8 cellular contexts compared by ENCODE assay signal in genomic region chr11:57667065-57667714, GRCh38. TPM values are rescaled to one million over a fixed set of nuclear protein-coding genes. Genes with fewer than 3 reads are reported as not detected.
DNase-seq lines count a peak whose midpoint lies in the region; ATAC-seq and TF ChIP-seq lines count a peak whose summit lies in the region.

No MANE protein-coding gene starts in this region.

- peaks cover 55% of the 10 kb centered on the region for H3K4me1 Mint-ChIP-seq in CD4-positive, alpha-beta T cell (ENCODE audit: low read depth)
- peaks cover 49% of the 10 kb centered on the region for H3K4me1 Mint-ChIP-seq in activated CD4-positive, alpha-beta memory T cell treated with anti-CD3 and anti-CD28 coated beads, Interleukin-2, amount 10 ng/mL, durations not matched to agents 7 days and 5 days

- no peaks in the 10 kb centered on the region for H3K9me3 Mint-ChIP-seq in CD4-positive, alpha-beta T cell
- H3K9me3 Mint-ChIP-seq in activated CD4-positive, alpha-beta memory T cell treated with anti-CD3 and anti-CD28 coated beads, Interleukin-2, amount 10 ng/mL, durations not matched to agents 7 days and 5 days: no peaks in the 10 kb centered on the region

- intact Hi-C loops in CD4-positive, alpha-beta T cell (cut with DNase I, micrococcal nuclease): loop anchor here (1.0 to 10.0 kb wide), 8 partner anchors 10 to 1475 kb away; partner anchors contain the start of genes CLP1 (in 1 of the 2), FAM111A (in 1 of the 2), MED19 (in 1 of the 2) and P2RX3 (in 1 of the 2)
- intact Hi-C loops in lower leg skin (cut with DNase I; ENCODE audit: low total_unique reads): loop anchor here (10.0 kb wide), 1 partner anchor 332 kb away; the partner anchor contains the start of genes P2RX3 and SSRP1

- peak overlapping the region; percentile 94 to 99 for H3K4me3 ChIP-seq in duodenal mucosa (ENCODE audit: low read depth in 1 of 2, low read length in 2 of 2)
- peak overlapping the region; percentile 39 for H3K4me3 ChIP-seq in lower leg skin (ENCODE audit: low read depth, poor library complexity, severe bottlenecking)

- no peak for TF ChIP-seq POLR2A in lower leg skin (IDR thresholded peaks at IDR 0.05)

- CTCF ChIA-PET in CD4-positive, alpha-beta T cell (lab: Charles Lee): interaction anchor here (0.8 to 1.5 kb wide), 4 partner anchors 23 to 1469 kb away, joined by 3 read pairs; no protein-coding TSS in a partner anchor
- CTCF ChIA-PET in activated CD4-positive, alpha-beta memory T cell treated with anti-CD3 and anti-CD28 coated beads, Interleukin-2, amount 10 ng/mL, durations not matched to agents 7 days and 5 days (lab: Charles Lee): interaction anchor here (0.7 to 1.7 kb wide), 4 partner anchors 10 to 366 kb away, joined by 3 to 6 read pairs (median 4); partner anchors contain the start of gene BTBD18

- H3K9me3 ChIP-seq in CD4-positive, alpha-beta T cell (ENCODE audit: control insufficient read depth, low read length): no peaks in the 10 kb centered on the region
- no peaks in the 10 kb centered on the region for H3K9me3 ChIP-seq in duodenal mucosa (ENCODE audit: control insufficient read depth in 1 of 2, low read length in 2 of 2)

- H3K36me3 ChIP-seq in duodenal mucosa (ENCODE audit: control insufficient read depth in 1 of 2, insufficient read depth in 2 of 2, low read length in 2 of 2): peaks cover 1 to 9% of the 10 kb centered on the region in 2 donors

- H3K4me3 Mint-ChIP-seq in CD4-positive, alpha-beta T cell: peak overlapping the region; percentile 89
- H3K4me3 Mint-ChIP-seq in activated CD4-positive, alpha-beta memory T cell treated with anti-CD3 and anti-CD28 coated beads, Interleukin-2, amount 10 ng/mL, durations not matched to agents 7 days and 5 days: peak overlapping the region; percentile 99

- POLR2A ChIA-PET in CD4-positive, alpha-beta T cell (lab: Charles Lee): interaction anchor here (0.8 to 2.2 kb wide), 14 partner anchors 8 to 1894 kb away, joined by 3 to 20 read pairs (median 4); partner anchors contain the start of genes CLP1, MED19, SELENOH and TMX2
- POLR2A ChIA-PET in activated CD4-positive, alpha-beta memory T cell treated with anti-CD3 and anti-CD28 coated beads, Interleukin-2, amount 10 ng/mL, durations not matched to agents 7 days and 5 days (lab: Charles Lee): interaction anchor here (0.5 to 2.8 kb wide), 16 partner anchors 9 to 911 kb away, joined by 3 to 15 read pairs (median 4); partner anchors contain the start of genes CLP1, MED19, SELENOH and TMX2

- H3K27ac ChIP-seq in CD4-positive, alpha-beta T cell (ENCODE audit: low read depth, low read length): peak overlapping the region; percentile 98
- peak overlapping the region; percentile 99 for H3K27ac ChIP-seq in duodenal mucosa (ENCODE audit: low read depth, low read length)

- no peaks in the 10 kb centered on the region for H3K27me3 Mint-ChIP-seq in CD4-positive, alpha-beta T cell
- H3K27me3 Mint-ChIP-seq in activated CD4-positive, alpha-beta memory T cell treated with anti-CD3 and anti-CD28 coated beads, Interleukin-2, amount 10 ng/mL, durations not matched to agents 7 days and 5 days: no peaks in the 10 kb centered on the region

- H3K9ac ChIP-seq in duodenal mucosa (ENCODE audit: low read depth in 1 of 2, low read length in 2 of 2): peak overlapping the region; percentile 84 to 98

- WGBS in lower leg skin, 2 donors: 0 to 1% methylated on average over 34 of the region's 34 CpGs

- ATAC-seq in CD4-positive, alpha-beta T cell (ENCODE audit: poor library complexity): peak; percentile 73
- ATAC-seq in GM19452 (IDR thresholded peaks at IDR 0.05; ENCODE audit: unreplicated experiment) (peak; percentile 68), HG03575 (IDR thresholded peaks at IDR 0.05; ENCODE audit: extremely low read depth, insufficient number of reproducible peaks, low FRiP score, unreplicated experiment) (peak; percentile 64)

- no peak for TF ChIP-seq CTCF in CD4-positive, alpha-beta T cell (IDR thresholded peaks at IDR 0.05)
- TF ChIP-seq CTCF in lower leg skin (IDR thresholded peaks at IDR 0.05): no peak

- DNase-seq in CD4-positive, alpha-beta T cell: peak in 9 of 10 experiments; percentile 83 to 97 (median 88)
- DNase-seq in NCI-H82 (lab: John Stamatoyannopoulos, UW) (peak; percentile 98), lower leg skin (ENCODE audit: low spot score in 2 of 2) (peak; percentile 97 to 99)
- DNase-seq in activated CD4-positive, alpha-beta memory T cell treated with anti-CD3 and anti-CD28 coated beads, Interleukin-2, amount 10 ng/mL, durations not matched to agents 7 days and 5 days: peak; percentile 94
- DNase-seq in stimulated activated CD4-positive, alpha-beta T cell treated with anti-CD3 and anti-CD28 coated beads, Interleukin-4, amount 100 ng/mL, for 4 hours: peak; percentile 82 to 96

- peak overlapping the region; percentile 95 for H3K27ac Mint-ChIP-seq in CD4-positive, alpha-beta T cell
- H3K27ac Mint-ChIP-seq in activated CD4-positive, alpha-beta memory T cell treated with anti-CD3 and anti-CD28 coated beads, Interleukin-2, amount 10 ng/mL, durations not matched to agents 7 days and 5 days: peak overlapping the region; percentile 99

- peaks cover 17 to 18% of the 10 kb centered on the region in 2 donors for H3K4me1 ChIP-seq in duodenal mucosa (ENCODE audit: control insufficient read depth in 1 of 2, insufficient read depth in 2 of 2, low read length in 2 of 2)

- H3K27me3 ChIP-seq in CD4-positive, alpha-beta T cell (ENCODE audit: control insufficient read depth, insufficient read depth, low read length): no peaks in the 10 kb centered on the region
- H3K27me3 ChIP-seq in duodenal mucosa (ENCODE audit: control insufficient read depth in 1 of 2, insufficient read depth in 2 of 2, low read length in 2 of 2): no peaks in the 10 kb centered on the region

- H3K36me3 Mint-ChIP-seq in CD4-positive, alpha-beta T cell (ENCODE audit: low read depth): peaks cover 42% of the 10 kb centered on the region
- H3K36me3 Mint-ChIP-seq in activated CD4-positive, alpha-beta memory T cell treated with anti-CD3 and anti-CD28 coated beads, Interleukin-2, amount 10 ng/mL, durations not matched to agents 7 days and 5 days (ENCODE audit: low read depth): peaks cover 38% of the 10 kb centered on the region

RNA-seq across cellular contexts. Expression of gene ZDHHC5, which starts 0.7 kb away (rescaled TPM):
- total RNA-seq in CD4-positive, alpha-beta T cell: 10 to 100 TPM; 59.7 to 61.1 TPM
- 10 to 100 TPM; 77.6 to 86.6 TPM for total RNA-seq in activated CD4-positive, alpha-beta memory T cell treated with anti-CD3 and anti-CD28 coated beads, Interleukin-2, amount 10 ng/mL, durations not matched to agents 7 days and 5 days
- total RNA-seq in lower leg skin: 10 to 100 TPM; 72.9 to 99.1 (median 84.5) TPM

RNA-seq across cellular contexts. Expression of gene CLP1, which starts 9.6 kb away (rescaled TPM):
- 10 to 100 TPM; 21.8 to 24.2 TPM for total RNA-seq in CD4-positive, alpha-beta T cell
- 10 to 100 TPM; 14.8 to 17.5 TPM for total RNA-seq in activated CD4-positive, alpha-beta memory T cell treated with anti-CD3 and anti-CD28 coated beads, Interleukin-2, amount 10 ng/mL, durations not matched to agents 7 days and 5 days
- 10 to 100 TPM; 14.0 to 29.2 (median 17.6) TPM for total RNA-seq in lower leg skin

RNA-seq across cellular contexts. Expression of gene YPEL4, which starts 17.5 kb away (rescaled TPM):
- 1 to 10 TPM; 5.6 to 7.3 TPM for total RNA-seq in CD4-positive, alpha-beta T cell
- total RNA-seq in activated CD4-positive, alpha-beta memory T cell treated with anti-CD3 and anti-CD28 coated beads, Interleukin-2, amount 10 ng/mL, durations not matched to agents 7 days and 5 days: 1 to 10 TPM; 1.5 to 2.2 TPM
- total RNA-seq in lower leg skin: 1 to 10 TPM in 3 of 4 donors, under 1 TPM in 1; 0.91 to 4.3 (median 2.9) TPM

RNA-seq across cellular contexts. Expression of gene MED19, which starts 44.8 kb away (rescaled TPM):
- 10 to 100 TPM; 13.7 to 14.9 TPM for total RNA-seq in CD4-positive, alpha-beta T cell
- total RNA-seq in activated CD4-positive, alpha-beta memory T cell treated with anti-CD3 and anti-CD28 coated beads, Interleukin-2, amount 10 ng/mL, durations not matched to agents 7 days and 5 days: 10 to 100 TPM; 13.9 to 14.1 TPM
- 10 to 100 TPM; 19.4 to 25.5 (median 23.0) TPM for total RNA-seq in lower leg skin

RNA-seq across cellular contexts. Expression of gene TMX2, which starts 45.2 kb away (rescaled TPM):
- total RNA-seq in CD4-positive, alpha-beta T cell: 10 to 100 TPM; 30.0 to 30.5 TPM
- total RNA-seq in activated CD4-positive, alpha-beta memory T cell treated with anti-CD3 and anti-CD28 coated beads, Interleukin-2, amount 10 ng/mL, durations not matched to agents 7 days and 5 days: 10 to 100 TPM; 47.0 to 53.6 TPM
- total RNA-seq in lower leg skin: 10 to 100 TPM; 41.8 to 60.4 (median 45.4) TPM

Comparison
In these comparisons a context has a peak if more than half of its experiments do, and no peak if none do; other contexts are left out.
1. Peak in every context shown above with its lines: DNase-seq, ATAC-seq, H3K4me3 ChIP-seq and H3K27ac ChIP-seq.